ENCODE assay signal across 8 cellular contexts in the genomic region with DNA sequence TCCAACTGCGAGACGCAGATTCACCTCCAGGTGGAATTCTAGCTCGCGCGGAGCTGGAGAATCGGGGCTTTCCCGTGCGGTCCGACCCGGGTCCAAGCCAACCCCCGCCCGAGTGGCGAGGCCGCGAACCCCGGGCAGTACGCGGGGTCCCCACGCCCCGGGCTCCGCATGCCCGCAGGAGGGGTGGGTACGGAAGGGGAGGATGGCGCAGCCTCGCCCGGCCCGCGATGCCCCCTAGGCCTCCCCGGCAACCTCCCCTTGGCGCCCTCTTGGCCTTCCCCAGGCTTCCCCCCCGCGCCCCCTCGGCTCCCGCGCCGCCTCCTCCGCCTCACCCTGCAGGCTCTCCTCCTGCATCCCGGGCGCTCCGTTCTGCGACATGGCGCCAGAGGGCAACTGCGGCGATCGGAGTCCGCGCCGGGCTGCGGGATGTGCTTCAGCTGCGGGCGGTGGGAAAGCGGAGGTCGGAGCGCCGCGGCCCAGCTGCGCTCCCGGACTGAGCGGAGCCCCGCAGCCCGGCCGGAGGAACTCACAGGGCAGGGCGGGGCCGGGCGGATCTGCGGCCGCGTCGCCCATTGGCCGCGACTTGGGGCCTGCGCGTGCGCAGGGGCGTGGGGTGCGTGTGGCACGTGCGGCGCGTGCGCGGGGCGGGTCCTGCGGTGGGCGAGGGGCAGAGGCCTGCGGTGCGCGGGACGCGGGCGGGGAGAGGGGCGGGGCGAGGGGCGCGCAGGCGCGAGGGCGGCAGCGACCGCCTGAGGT. TPM values are rescaled to one million over a fixed set of nuclear protein-coding genes. Genes with fewer than 3 reads are reported as not detected.
DNase-seq lines count a peak whose midpoint lies in the region; ATAC-seq and TF ChIP-seq lines count a peak whose summit lies in the region.

TSS of gene BNIP3 (minus strand) at position 495 of the 756 bp plus-strand sequence. CDS start at position 378, 117 bp downstream.

- TF ChIP-seq POLR2A in GM19193 (IDR thresholded peaks at IDR 0.05; ENCODE audit: extremely low read depth, insufficient read depth, insufficient read length): peak; percentile 71

- H3K4me2 ChIP-seq in BLaER1: peak within 1 kb of the TSS; percentile 93

- peak within 1 kb of the TSS; percentile 85 for H3K4me3 ChIP-seq in BLaER1

- peaks cover 49% of the 10 kb centered on the region for H4K20me1 ChIP-seq in BLaER1

- no peaks in the 10 kb centered on the region for H3K27me3 ChIP-seq in BLaER1

- peak; percentile 90 for ATAC-seq in HG03432 (IDR thresholded peaks at IDR 0.05; ENCODE audit: unreplicated experiment)

- peak within 1 kb of the TSS; percentile 86 for H3K27ac ChIP-seq in BLaER1

- POLR2A ChIA-PET in activated CD8-positive, alpha-beta memory T cell treated with anti-CD3 and anti-CD28 coated beads for 36 hours (lab: Charles Lee): interaction anchor here (1.1 to 2.2 kb wide), 3 partner anchors 9 to 81 kb away, joined by 5 to 12 read pairs (median 9); partner anchors contain the start of gene PPP2R2D

- H3K4me1 ChIP-seq in BLaER1: peaks cover 60% of the 10 kb centered on the region

- H3K36me3 ChIP-seq in BLaER1: peaks cover 30% of the 10 kb centered on the region

- H3K9me3 ChIP-seq in BLaER1: peaks cover 21% of the 10 kb centered on the region

- CTCF ChIA-PET in activated CD8-positive, alpha-beta memory T cell treated with anti-CD3 and anti-CD28 coated beads for 36 hours (lab: Charles Lee): interaction anchor here (0.6 to 0.9 kb wide), 2 partner anchors 17 to 90 kb away, joined by 3 read pairs; no protein-coding TSS in a partner anchor

- DNase-seq in NCI-H82 (lab: John Stamatoyannopoulos, UW) (peak; percentile 93), medulla oblongata (ENCODE audit: extremely low spot score) (peak; percentile 90)
- DNase-seq in effector CD8-positive, alpha-beta T cell (lab: John Stamatoyannopoulos, UW): peak; percentile 93
- peak; percentile 85 to 95 (median 95) for DNase-seq in stimulated activated CD4-positive, alpha-beta T cell treated with anti-CD3 and anti-CD28 coated beads, TNF-alpha, amount 100 ng/mL, for 48 hours (ENCODE audit: low read depth in 3 of 3)

- H3K9ac ChIP-seq in BLaER1: peak within 1 kb of the TSS; percentile 90

RNA-seq across cellular contexts. Expression of gene BNIP3, which starts in this region (rescaled TPM):
- 100 to 1,000 TPM; 120 to 121 TPM for total RNA-seq in activated CD8-positive, alpha-beta memory T cell treated with anti-CD3 and anti-CD28 coated beads for 36 hours

Comparison
In these comparisons a context has a peak if more than half of its experiments do, and no peak if none do; other contexts are left out.
1. Peak in every context shown above with its lines: DNase-seq, ATAC-seq, H3K4me3 ChIP-seq and H3K27ac ChIP-seq.